In genomic region chr11:65790902-65791650, GRCh38 we compare ENCODE assay signal across 14 cellular contexts. TPM values are rescaled to one million over a fixed set of nuclear protein-coding genes. Genes with fewer than 3 reads are reported as not detected.
DNase-seq lines count a peak whose midpoint lies in the region; ATAC-seq, FAIRE-seq and TF ChIP-seq lines count a peak whose summit lies in the region.
"Had no signal": no experiment of that assay in that cellular context is flagged by ENCODE, and none has a peak within 500 bp of the region (broad histone marks: within the 10 kb centered on the region; RNA-seq: fewer than 3 reads in every experiment).

No MANE protein-coding gene starts in this region.

- no peak overlapping the region for H3K56ac ChIP-seq in IMR-90 (ENCODE audit: extremely low read depth, insufficient read depth, low read length)

- in situ Hi-C loops in IMR-90 (cut with MboI; ENCODE audit: low sequenced_read_pairs): no loop called here

- H3K4me1 ChIP-seq in IMR-90 (ENCODE audit: control insufficient read depth, insufficient read depth, low read length) (no peaks in the 10 kb centered on the region; the same call in 1 of the 2 replicates), parathyroid adenoma (peaks cover 18% of the 10 kb centered on the region), pancreas (peaks cover 0 to 16% (median 6%) of the 10 kb centered on the region in 3 donors)

- H3K23ac ChIP-seq in IMR-90 (ENCODE audit: low read depth, low read length): no peak overlapping the region

- no peak overlapping the region for H4K8ac ChIP-seq in IMR-90 (ENCODE audit: low read depth in 2 of 2, low read length in 2 of 2)

- H3K79me1 ChIP-seq in IMR-90 (ENCODE audit: low read depth in 1 of 2, low read length in 2 of 2): no peaks in the 10 kb centered on the region

- no peak overlapping the region for H2BK20ac ChIP-seq in IMR-90 (ENCODE audit: low read depth, low read length)

- H3K36me3 ChIP-seq in IMR-90 (ENCODE audit: control insufficient read depth, insufficient read depth, low read length) (no peaks in the 10 kb centered on the region), parathyroid adenoma (ENCODE audit: control insufficient read depth, insufficient read depth, low read length) (no peaks in the 10 kb centered on the region), pancreas (peaks cover 0 to 8% (median 0%) of the 10 kb centered on the region in 3 donors)
- H3K36me3 ChIP-seq: uterus had no signal

- dilution Hi-C loops in IMR-90 (cut with HindIII; ENCODE audit: low sequenced_read_pairs, unreplicated experiment): no loop called here

- H3K4me3 Mint-ChIP-seq in Calu3 (ENCODE audit: low read depth, unreplicated experiment): peak overlapping the region; percentile 61
- H3K4me3 Mint-ChIP-seq in central memory CD8-positive, alpha-beta T cell: no peak overlapping the region
- H3K4me3 Mint-ChIP-seq: neural crest cell had no signal

- no peak overlapping the region for H2BK15ac ChIP-seq in IMR-90 (ENCODE audit: low read depth, low read length)

- H3K9me3 ChIP-seq in IMR-90 (ENCODE audit: control insufficient read depth, insufficient read depth, low read length) (peaks cover 2% of the 10 kb centered on the region; the same call in 1 of the 2 replicates), parathyroid adenoma (ENCODE audit: control insufficient read depth, low read length) (no peaks in the 10 kb centered on the region), pancreas (no peaks in the 10 kb centered on the region)
- H3K9me3 ChIP-seq: uterus had no signal

- no peak overlapping the region for H3K14ac ChIP-seq in IMR-90 (replicated peaks; ENCODE audit: low read depth, low read length)

- H3K4me3 ChIP-seq in IMR-90 (ENCODE audit: insufficient read depth, low read depth, low read length) (no peak overlapping the region), parathyroid adenoma (ENCODE audit: low read depth, low read length) (peak overlapping the region; percentile 9), pancreas (no peak overlapping the region)
- H3K4me3 ChIP-seq: GM23248, uterus had no signal

- peaks cover 85% of the 10 kb centered on the region for H3K27me3 ChIP-seq in IMR-90 (ENCODE audit: control insufficient read depth, insufficient read depth, low read length)
- no peaks in the 10 kb centered on the region for H3K27me3 ChIP-seq in parathyroid adenoma (ENCODE audit: control insufficient read depth, insufficient read depth, low read length)
- H3K27me3 ChIP-seq in pancreas: no peaks in the 10 kb centered on the region

- H3K4me2 ChIP-seq in IMR-90 (ENCODE audit: low read depth, low read length) (no peak overlapping the region), parathyroid adenoma (ENCODE audit: low read length) (no peak overlapping the region)

- H3K18ac ChIP-seq in IMR-90 (ENCODE audit: low read depth, low read length): no peak overlapping the region

- 87% methylated on average over 11 of the region's 18 CpGs; no CpG with 5 or more reads in 1 of the 2 experiments for WGBS in IMR-90 (ENCODE audit: extremely low coverage in 2 of 2, insufficient read length in 1 of 2), 2 experiments
- WGBS in pancreas, 2 donors: 94% methylated on average over 18 of the region's 18 CpGs

- H3K9ac ChIP-seq in IMR-90 (ENCODE audit: low read depth, low read length) (no peak overlapping the region), parathyroid adenoma (no peak overlapping the region)
- H3K9ac ChIP-seq: GM23248 had no signal

- no peaks in the 10 kb centered on the region for H3K27me3 Mint-ChIP-seq in Calu3 (ENCODE audit: unreplicated experiment)
- H3K27me3 Mint-ChIP-seq in central memory CD8-positive, alpha-beta T cell: peaks cover 38% of the 10 kb centered on the region

- intact Hi-C loops in Calu3 (cut with micrococcal nuclease; ENCODE audit: unreplicated experiment) (no loop called here), IMR-90 (cut with micrococcal nuclease) (no loop called here), pancreas (cut with DNase I) (no loop called here)

- no peak overlapping the region for H3K27ac ChIP-seq in IMR-90 (ENCODE audit: insufficient read depth, low read length)
- peak overlapping the region; percentile 51 for H3K27ac ChIP-seq in parathyroid adenoma
- no peak overlapping the region for H3K27ac ChIP-seq in pancreas
- H3K27ac ChIP-seq: GM23248, uterus had no signal

- DNase-seq in Calu3: no peak
- no peak for DNase-seq in IMR-90
- no peak for DNase-seq in central memory CD8-positive, alpha-beta T cell (ENCODE audit: low spot score in 2 of 2)
- no peak for DNase-seq in 8988T
- no peak for DNase-seq in pancreas
- DNase-seq in activated CD4-positive, CD25-positive, alpha-beta regulatory T cell (lab: John Stamatoyannopoulos, UW): no peak
- DNase-seq: activated CD4-positive, alpha-beta T cell treated with anti-CD3 and anti-CD28 coated beads, Interleukin-2, amount 50 U/mL, for 4 hours; uterus had no signal

- POLR2A ChIA-PET in IMR-90 (lab: Charles Lee; ENCODE audit: unreplicated experiment): no interaction called here

- H3K36me3 Mint-ChIP-seq in Calu3 (ENCODE audit: insufficient read depth, unreplicated experiment): peaks cover 69% of the 10 kb centered on the region
- H3K36me3 Mint-ChIP-seq in central memory CD8-positive, alpha-beta T cell (ENCODE audit: insufficient read depth): peaks cover 3% of the 10 kb centered on the region
- H3K36me3 Mint-ChIP-seq: CD4-positive, CD25-positive, alpha-beta regulatory T cell had no signal

- no peak overlapping the region for H2AK5ac ChIP-seq in IMR-90 (ENCODE audit: low read depth, low read length)

- no peaks in the 10 kb centered on the region for H3K9me3 Mint-ChIP-seq in Calu3 (ENCODE audit: low read depth, unreplicated experiment)
- H3K9me3 Mint-ChIP-seq in central memory CD8-positive, alpha-beta T cell: no peaks in the 10 kb centered on the region
- H3K9me3 Mint-ChIP-seq: neural crest cell had no signal

- no peak for FAIRE-seq in pancreas (lab: Jason Lieb, UNC)

- H2AFZ ChIP-seq in IMR-90 (replicated peaks; ENCODE audit: low read length, poor library complexity) (peak overlapping the region; percentile 27), parathyroid adenoma (no peak overlapping the region)
- H2AFZ ChIP-seq: GM23248 had no signal

- no peaks in the 10 kb centered on the region for H3K9me1 ChIP-seq in IMR-90 (ENCODE audit: insufficient read depth, low read length)

- H2BK120ac ChIP-seq in IMR-90 (ENCODE audit: low read depth, low read length): no peak overlapping the region

- no peak for TF ChIP-seq POLR2A in IMR-90 (IDR thresholded peaks at IDR 0.05; ENCODE audit: low read depth, low read length)

- no peak overlapping the region for H2AK9ac ChIP-seq in IMR-90 (replicated peaks; ENCODE audit: low read depth, low read length, poor library complexity)

- no peak overlapping the region for H3K4ac ChIP-seq in IMR-90 (ENCODE audit: low read depth, low read length)

- TF ChIP-seq RAD21 in IMR-90 (IDR thresholded peaks at IDR 0.05; ENCODE audit: low read length): no peak

- no peak for ATAC-seq in IMR-90 (ENCODE audit: low read depth)
- no peak for ATAC-seq in central memory CD8-positive, alpha-beta T cell (replicated peaks; ENCODE audit: extremely low read depth, poor library complexity, severe bottlenecking)
- ATAC-seq in pancreas: no peak

- BruUV-seq in Calu3 (replicated peaks; lab: Mats Ljungman, UMichigan) (no TSS peak), IMR-90 (replicated peaks; lab: Mats Ljungman, UMichigan) (no TSS peak)

- TF ChIP-seq CTCF in Calu3 (IDR thresholded peaks at IDR 0.05; ENCODE audit: unreplicated experiment) (no peak), IMR-90 (conservative IDR thresholded peaks at IDR 0.05; ENCODE audit: low read depth, low read length) (no peak), parathyroid adenoma (IDR thresholded peaks at IDR 0.05) (no peak), pancreas (IDR thresholded peaks at IDR 0.05) (no peak)

- H4K91ac ChIP-seq in IMR-90 (ENCODE audit: insufficient read depth, low read depth, low read length): no peak overlapping the region

- no peak overlapping the region for H2BK5ac ChIP-seq in IMR-90 (ENCODE audit: low read depth, low read length, poor library complexity, severe bottlenecking)

- H3K27ac Mint-ChIP-seq in Calu3 (ENCODE audit: unreplicated experiment): peak overlapping the region; percentile 12
- H3K27ac Mint-ChIP-seq in central memory CD8-positive, alpha-beta T cell (ENCODE audit: low read depth): peak overlapping the region; percentile 32

- CTCF ChIA-PET in Calu3 (lab: Charles Lee) (interaction anchor here (1.3 to 2.0 kb wide), 3 partner anchors 11 to 71 kb away, joined by 3 to 13 read pairs (median 5); partner anchors contain the start of genes AP5B1 and RNASEH2C), IMR-90 (lab: Yijun Ruan, JAX) (no interaction called here)

- peaks cover 22% of the 10 kb centered on the region for H3K79me2 ChIP-seq in parathyroid adenoma

- H4K20me1 ChIP-seq in IMR-90 (ENCODE audit: insufficient read depth, low read length): no peaks in the 10 kb centered on the region; the same call in 1 of the 2 replicates

- H3K4me1 Mint-ChIP-seq in Calu3 (ENCODE audit: low read depth, unreplicated experiment): peaks cover 37% of the 10 kb centered on the region
- peaks cover 22% of the 10 kb centered on the region for H3K4me1 Mint-ChIP-seq in central memory CD8-positive, alpha-beta T cell

- H4K5ac ChIP-seq in IMR-90 (ENCODE audit: low read depth, low read length): no peak overlapping the region

TF ChIP-seq in IMR-90, 13 proteins besides CTCF, POLR2A, EP300 and RAD21 (continues in another document):
- TF ChIP-seq CEBPB (IDR thresholded peaks at IDR 0.05; ENCODE audit: low read depth, low read length) (no peak), BHLHE40 (IDR thresholded peaks at IDR 0.05; ENCODE audit: low read depth, low read length) (no peak), RFX5 (IDR thresholded peaks at IDR 0.05; ENCODE audit: low read depth, low read length) (no peak), SMC3 (IDR thresholded peaks at IDR 0.05; ENCODE audit: low read depth, low read length) (no peak)

RNA-seq across cellular contexts. Expression of gene OVOL1, which starts 4.2 kb away (rescaled TPM):
- total RNA-seq in Calu3 (2022) (12.7 and 15.2 TPM in 2 replicates), IMR-90 (2012; rRNA removed) (not detected in 2 replicates), pancreas (1 to 10 TPM; 1.1 to 5.6 (median 1.8) TPM)
- polyA plus RNA-seq in IMR-90 (2012; rRNA removed) (not detected in 2 replicates), pancreas (1 to 10 TPM; 1.9 TPM)
- polyA plus RNA-seq in IMR-90 (2012; cell fraction: cytosol; rRNA removed): not detected in 2 replicates
- not detected in 2 replicates for polyA plus RNA-seq in IMR-90 (2012; cell fraction: nucleus; rRNA removed; ENCODE audit: low replicate concordance)
- total RNA-seq: CD4-positive, CD25-positive, alpha-beta regulatory T cell; Daoy; dermis microvascular lymphatic vessel endothelial cell; GM23248; neural crest cell had no signal
- polyA plus RNA-seq: CD4-positive, CD25-positive, alpha-beta regulatory T cell; GM23248 had no signal

RNA-seq across cellular contexts. Expression of gene AP5B1, which starts 10.3 kb away (rescaled TPM):
- 18.5 and 21.9 TPM in 2 replicates for total RNA-seq in Calu3 (2022)
- 2.2 and 2.5 TPM in 2 replicates for total RNA-seq in IMR-90 (2012; rRNA removed)
- 5.0 and 6.0 TPM in 2 replicates for polyA plus RNA-seq in IMR-90 (2012; rRNA removed)
- polyA plus RNA-seq in IMR-90 (2012; cell fraction: cytosol; rRNA removed): 3.1 and 5.0 TPM in 2 replicates
- polyA plus RNA-seq in IMR-90 (2012; cell fraction: nucleus; rRNA removed; ENCODE audit: low replicate concordance): 9.2 and 20.1 TPM in 2 replicates
- total RNA-seq in pancreas: 10 to 100 TPM; 10.2 to 12.7 (median 11.5) TPM
- 10 to 100 TPM in 1 of 2 donors, 1 to 10 TPM in 1; 4.2 to 10.4 TPM for polyA plus RNA-seq in pancreas

RNA-seq across cellular contexts. Expression of gene SNX32, which starts 42.7 kb away (rescaled TPM):
- total RNA-seq in Calu3 (2022): not detected in 2 replicates
- total RNA-seq in IMR-90 (2012; rRNA removed): 0.36 TPM in 1 of 2 replicates, not detected in the other
- 0.69 and 0.79 TPM in 2 replicates for polyA plus RNA-seq in IMR-90 (2012; rRNA removed)
- 0.08 and 0.46 TPM in 2 replicates for polyA plus RNA-seq in IMR-90 (2012; cell fraction: cytosol; rRNA removed)
- polyA plus RNA-seq in IMR-90 (2012; cell fraction: nucleus; rRNA removed; ENCODE audit: low replicate concordance): 5.7 and 6.5 TPM in 2 replicates
- under 1 TPM in 4 of 6 donors, not detected in 2; 0.12 to 0.75 (median 0.43) TPM for total RNA-seq in pancreas
- under 1 TPM; 0.23 to 0.30 TPM for polyA plus RNA-seq in pancreas
- total RNA-seq: Daoy, GM23248 had no signal
